Comparison of ENCODE assay signal across 33 cellular contexts in the genomic region with DNA sequence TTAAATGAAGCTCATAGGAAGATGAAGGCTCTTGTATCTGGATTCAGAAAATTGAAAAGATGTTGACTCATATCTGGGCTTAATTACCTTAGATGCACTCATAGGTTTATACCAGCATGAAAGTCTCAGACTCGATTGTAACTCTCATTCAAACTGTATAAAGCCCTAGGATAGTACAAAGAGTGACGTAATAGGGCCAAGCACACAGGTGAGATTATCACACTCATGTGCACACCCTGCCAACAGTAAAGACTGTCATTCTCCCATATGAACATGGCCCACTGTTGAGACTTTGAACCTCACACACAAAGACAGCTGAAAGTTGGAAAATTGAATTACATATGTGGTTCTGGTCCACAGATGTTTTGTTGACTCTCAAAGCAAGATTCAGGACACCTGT. TPM values are rescaled to one million over a fixed set of nuclear protein-coding genes. Genes with fewer than 3 reads are reported as not detected.
"Had no signal": no experiment of that assay in that cellular context is flagged by ENCODE, and none has a peak within 500 bp of the region (broad histone marks: within the 10 kb centered on the region; RNA-seq: fewer than 3 reads in every experiment).

No MANE protein-coding gene starts in this region.

- H3K4me1 Mint-ChIP-seq: stimulated activated effector memory CD8-positive, alpha-beta T cell treated with anti-CD3 and anti-CD28 coated beads, Interleukin-12 subunit alpha, Interleukin-12 subunit beta, amount 100 ng/mL, for 72 hours; stimulated activated memory B cell treated with anti-CD40 and anti-IgM and Interleukin-4, amounts not matched to agents 10 μg/mL and 1 μg/mL and 100 μg/mL, for 72 hours; stimulated activated naive B cell treated with anti-CD40 and anti-IgM and Interleukin-4, amounts not matched to agents 10 μg/mL and 1 μg/mL and 100 μg/mL, for 72 hours; stimulated activated naive CD8-positive, alpha-beta T cell treated with anti-CD3 and anti-CD28 coated beads, Interleukin-15, amount 100 ng/mL, for 72 hours had no signal

- H3K4me3 ChIP-seq: stomach, suprapubic skin, testis, thoracic aorta, thyroid gland, tibial artery, tibial nerve, transverse colon, upper lobe of left lung, upper lobe of right lung, uterus, vagina had no signal

- H3K27me3 ChIP-seq: stomach, suprapubic skin, testis, thyroid gland, tibial artery, tibial nerve, transverse colon, upper lobe of left lung, upper lobe of right lung, uterus, vagina had no signal

- H3K36me3 Mint-ChIP-seq: stimulated activated effector memory CD8-positive, alpha-beta T cell treated with anti-CD3 and anti-CD28 coated beads, Interleukin-12 subunit alpha, Interleukin-12 subunit beta, amount 100 ng/mL, for 72 hours; stimulated activated memory B cell treated with anti-CD40 and anti-IgM and Interleukin-4, amounts not matched to agents 10 μg/mL and 1 μg/mL and 100 μg/mL, for 72 hours; stimulated activated naive B cell treated with anti-CD40 and anti-IgM and Interleukin-4, amounts not matched to agents 10 μg/mL and 1 μg/mL and 100 μg/mL, for 72 hours; type B pancreatic cell had no signal

- H3K27ac Mint-ChIP-seq: stimulated activated effector memory CD8-positive, alpha-beta T cell treated with anti-CD3 and anti-CD28 coated beads, Interleukin-12 subunit alpha, Interleukin-12 subunit beta, amount 100 ng/mL, for 72 hours; stimulated activated memory B cell treated with anti-CD40 and anti-IgM and Interleukin-4, amounts not matched to agents 10 μg/mL and 1 μg/mL and 100 μg/mL, for 72 hours; stimulated activated naive B cell treated with anti-CD40 and anti-IgM and Interleukin-4, amounts not matched to agents 10 μg/mL and 1 μg/mL and 100 μg/mL, for 72 hours; stimulated activated naive CD8-positive, alpha-beta T cell treated with anti-CD3 and anti-CD28 coated beads, Interleukin-15, amount 100 ng/mL, for 72 hours; stimulated activated naive CD8-positive, alpha-beta T cell treated with anti-CD3 and anti-CD28 coated beads, Interleukin-15, Interleukin-2, amounts not matched to agents 100 ng/mL and 50 ng/mL, for 24 hours; type B pancreatic cell had no signal

- H3K9me3 ChIP-seq: testis, thoracic aorta, thyroid gland, upper lobe of right lung, uterus, vagina had no signal

- ATAC-seq: stimulated activated effector memory CD8-positive, alpha-beta T cell treated with anti-CD3 and anti-CD28 coated beads, Interleukin-12 subunit alpha, Interleukin-12 subunit beta, amount 100 ng/mL, for 72 hours; stimulated activated memory B cell treated with anti-CD40 and anti-IgM and Interleukin-4, amounts not matched to agents 10 μg/mL and 1 μg/mL and 100 μg/mL, for 72 hours; stimulated activated naive B cell treated with anti-CD40 and anti-IgM and Interleukin-4, amounts not matched to agents 10 μg/mL and 1 μg/mL and 100 μg/mL, for 72 hours; stimulated activated naive CD8-positive, alpha-beta T cell treated with anti-CD3 and anti-CD28 coated beads, Interleukin-15, amount 100 ng/mL, for 72 hours; stimulated activated naive CD8-positive, alpha-beta T cell treated with anti-CD3 and anti-CD28 coated beads, Interleukin-15, Interleukin-2, amounts not matched to agents 100 U/mL and 50 U/mL, for 24 hours; upper lobe of right lung had no signal

- FAIRE-seq: urothelium cell line had no signal

- H3K4me1 ChIP-seq: stomach, suprapubic skin, testis, thyroid gland, tibial artery, tibial nerve, transverse colon, upper lobe of left lung, upper lobe of right lung, uterus, vagina had no signal

- H3K27ac ChIP-seq: stomach, suprapubic skin, testis, thoracic aorta, thyroid gland, tibial artery, tibial nerve, transverse colon, upper lobe of left lung, upper lobe of right lung, uterus, vagina had no signal

- DNase-seq: stimulated activated CD4-positive, alpha-beta T cell treated with anti-CD3 and anti-CD28 coated beads, Interleukin-2, amount 100 ng/mL, for 48 hours; stimulated activated CD4-positive, alpha-beta T cell treated with anti-CD3 and anti-CD28 coated beads, Interleukin-4, amount 100 ng/mL, for 1 hour; stimulated activated CD4-positive, alpha-beta T cell treated with anti-CD3 and anti-CD28 coated beads, Interleukin-4, amount 100 ng/mL, for 24 hours; stimulated activated CD4-positive, alpha-beta T cell treated with anti-CD3 and anti-CD28 coated beads, Interleukin-4, amount 100 ng/mL, for 4 hours; stimulated activated CD8-positive, alpha-beta memory T cell treated with anti-CD3 and anti-CD28 coated beads, Interleukin-4, amount 100 ng/mL, for 48 hours; stimulated activated naive B cell treated with anti-CD40 and anti-IgM and Interleukin-4, amounts not matched to agents 10 μg/mL and 1 μg/mL and 100 μg/mL, for 72 hours; stimulated activated naive CD4-positive, alpha-beta T cell; stimulated activated naive CD4-positive, alpha-beta T cell treated with Interleukin-2 at 50 U/mL for 16 hours; stimulated activated naive CD8-positive, alpha-beta T cell treated with anti-CD3 and anti-CD28 coated beads, Interleukin-15, amount 100 ng/mL, for 72 hours; stimulated activated naive CD8-positive, alpha-beta T cell treated with anti-CD3 and anti-CD28 coated beads, Interleukin-15, Interleukin-2, amounts not matched to agents 100 U/mL and 50 U/mL, for 24 hours; stomach; substantia nigra; testis; thyroid gland; tibial artery; transverse colon; trophoblast cell; upper lobe of left lung; upper lobe of right lung; uterus had no signal

- H3K27me3 Mint-ChIP-seq: stimulated activated memory B cell treated with anti-CD40 and anti-IgM and Interleukin-4, amounts not matched to agents 10 μg/mL and 1 μg/mL and 100 μg/mL, for 72 hours; stimulated activated naive B cell treated with anti-CD40 and anti-IgM and Interleukin-4, amounts not matched to agents 10 μg/mL and 1 μg/mL and 100 μg/mL, for 72 hours; stimulated activated naive CD8-positive, alpha-beta T cell treated with anti-CD3 and anti-CD28 coated beads, Interleukin-15, amount 100 ng/mL, for 72 hours; stimulated activated naive CD8-positive, alpha-beta T cell treated with anti-CD3 and anti-CD28 coated beads, Interleukin-15, Interleukin-2, amounts not matched to agents 100 ng/mL and 50 ng/mL, for 24 hours; type B pancreatic cell had no signal

- H3K36me3 ChIP-seq: stomach, suprapubic skin, thoracic aorta, thyroid gland, tibial artery, tibial nerve, transverse colon, upper lobe of left lung, upper lobe of right lung, uterus, vagina had no signal

- H3K4me3 Mint-ChIP-seq: stimulated activated effector memory CD8-positive, alpha-beta T cell treated with anti-CD3 and anti-CD28 coated beads, Interleukin-12 subunit alpha, Interleukin-12 subunit beta, amount 100 ng/mL, for 72 hours; stimulated activated memory B cell treated with anti-CD40 and anti-IgM and Interleukin-4, amounts not matched to agents 10 μg/mL and 1 μg/mL and 100 μg/mL, for 72 hours; stimulated activated naive B cell treated with anti-CD40 and anti-IgM and Interleukin-4, amounts not matched to agents 10 μg/mL and 1 μg/mL and 100 μg/mL, for 72 hours; stimulated activated naive CD8-positive, alpha-beta T cell treated with anti-CD3 and anti-CD28 coated beads, Interleukin-15, amount 100 ng/mL, for 72 hours; stimulated activated naive CD8-positive, alpha-beta T cell treated with anti-CD3 and anti-CD28 coated beads, Interleukin-15, Interleukin-2, amounts not matched to agents 100 ng/mL and 50 ng/mL, for 24 hours; type B pancreatic cell had no signal

RNA-seq across cellular contexts. Expression of a gene that starts 18.0 kb away (rescaled TPM):
- total RNA-seq: stomach, subcutaneous adipose tissue, suprapubic skin, temporal lobe, thoracic aorta, tibial nerve, transverse colon, upper lobe of left lung, upper lobe of right lung, ureter, urinary bladder, uterus, vagina had no signal
- polyA plus RNA-seq: stomach, urinary bladder had no signal

RNA-seq across cellular contexts. Expression of a gene that starts 30.2 kb away (rescaled TPM):
- total RNA-seq: transverse colon, vagina had no signal
- polyA plus RNA-seq: stomach had no signal
